12 cellular contexts compared by ENCODE assay signal in genomic region chr16:70579648-70580630, GRCh38. TPM values are rescaled to one million over a fixed set of nuclear protein-coding genes. Genes with fewer than 3 reads are reported as not detected.
DNase-seq lines count a peak whose midpoint lies in the region; ATAC-seq and TF ChIP-seq lines count a peak whose summit lies in the region.
"Had no signal": no experiment of that assay in that cellular context is flagged by ENCODE, and none has a peak within 500 bp of the region (broad histone marks: within the 10 kb centered on the region; RNA-seq: fewer than 3 reads in every experiment).

No MANE protein-coding gene starts in this region.

- no peaks in the 10 kb centered on the region for H3K36me3 ChIP-seq in breast epithelium
- H3K36me3 ChIP-seq in heart right ventricle = peaks cover 0 to 9% (median 0%) of the 10 kb centered on the region in 9 donors
- H3K36me3 ChIP-seq in osteoblast (ENCODE audit: insufficient read depth, low read length) = peaks cover 11% of the 10 kb centered on the region
- no peaks in the 10 kb centered on the region for H3K36me3 ChIP-seq in uterus

- H3K27ac Mint-ChIP-seq in MCF 10A (ENCODE audit: low read depth, unreplicated experiment) = no peak overlapping the region
- H3K27ac Mint-ChIP-seq: activated naive CD8-positive, alpha-beta T cell had no signal

- TF ChIP-seq POLR2A in breast epithelium (IDR thresholded peaks at IDR 0.05) (no peak), uterus (IDR thresholded peaks at IDR 0.05) (no peak)

- H3K27me3 Mint-ChIP-seq in MCF 10A (ENCODE audit: insufficient read depth, unreplicated experiment) = no peaks in the 10 kb centered on the region
- H3K27me3 Mint-ChIP-seq: activated naive CD8-positive, alpha-beta T cell had no signal

- DNase-seq in breast epithelium (ENCODE audit: low spot score in 2 of 2) (peak in 1 of 2 donors; percentile 63), MCF 10A (ENCODE audit: unreplicated experiment) (no peak), heart right ventricle (peak; percentile 45 to 63), osteoblast (ENCODE audit: insufficient read length, low spot score, missing footprints) (peak; percentile 58), uterus (peak; percentile 31 to 73), NCI-H226 (no peak), NCI-H524 treated with DMSO at 0.1 percent for 48 hours (lab: John Stamatoyannopoulos, UW) (no peak)
- DNase-seq: DMS153, HCEC 1CT, KG1 had no signal

- H3K27ac ChIP-seq in breast epithelium (peak overlapping the region; percentile 85 to 87), heart right ventricle (peak overlapping the region in 4 of 10 donors; percentile 17 to 40 (median 26)), osteoblast (ENCODE audit: low read depth, low read length) (no peak overlapping the region), uterus (peak overlapping the region; percentile 32 to 35)

- H4K20me1 ChIP-seq in osteoblast (ENCODE audit: insufficient read depth, low read length) = no peaks in the 10 kb centered on the region

- no peaks in the 10 kb centered on the region for H3K9me3 ChIP-seq in breast epithelium
- H3K9me3 ChIP-seq in heart right ventricle = no peaks in the 10 kb centered on the region
- H3K9me3 ChIP-seq in osteoblast (ENCODE audit: low read depth, low read length) = no peaks in the 10 kb centered on the region
- H3K9me3 ChIP-seq in uterus = no peaks in the 10 kb centered on the region

- peaks cover 16% of the 10 kb centered on the region for H3K4me1 Mint-ChIP-seq in MCF 10A (ENCODE audit: insufficient read depth, unreplicated experiment)

- CTCF ChIA-PET in MCF 10A (lab: Yijun Ruan, JAX) = interaction anchor here (1.0 to 2.3 kb wide), 3 partner anchors 25 to 189 kb away, joined by 3 to 10 read pairs (median 4); no protein-coding TSS in a partner anchor

- ATAC-seq in heart right ventricle (peak in 7 of 8 donors; percentile 60 to 82 (median 67)), GM19023 (IDR thresholded peaks at IDR 0.05; ENCODE audit: unreplicated experiment) (no peak)

- no peak overlapping the region for H2AFZ ChIP-seq in osteoblast (ENCODE audit: low read length)

- H3K9me3 Mint-ChIP-seq in MCF 10A (ENCODE audit: unreplicated experiment) = no peaks in the 10 kb centered on the region

- H3K4me1 ChIP-seq in breast epithelium = peaks cover 10 to 11% of the 10 kb centered on the region in 2 donors
- peaks cover 3 to 41% (median 22%) of the 10 kb centered on the region in 9 donors for H3K4me1 ChIP-seq in heart right ventricle
- H3K4me1 ChIP-seq in osteoblast (ENCODE audit: insufficient read depth, low read length) = peaks cover 28% of the 10 kb centered on the region
- H3K4me1 ChIP-seq in uterus = no peaks in the 10 kb centered on the region

- H3K4me2 ChIP-seq in osteoblast (ENCODE audit: insufficient read depth, low read length) = no peak overlapping the region

- WGBS in heart right ventricle, 2 donors = 58 to 66% methylated on average over 21 of the region's 21 CpGs

- no peaks in the 10 kb centered on the region for H3K79me2 ChIP-seq in osteoblast (ENCODE audit: insufficient read depth, low read length)

- intact Hi-C loops in breast epithelium (cut with DNase I; ENCODE audit: low total_unique reads) (no loop called here), MCF 10A (cut with micrococcal nuclease) (loop anchor here (5.0 kb wide), 1 partner anchor 72 kb away; no protein-coding TSS in a partner anchor), heart right ventricle (cut with DNase I) (loop anchor here in 1 of 10 donors (10.0 kb wide), 1 partner anchor 75 kb away; no protein-coding TSS in a partner anchor), uterus (cut with DNase I; ENCODE audit: low total_unique reads) (no loop called here)

- POLR2A ChIA-PET in MCF 10A (lab: Yijun Ruan, JAX) = interaction anchor here (0.7 to 2.4 kb wide), 2 partner anchors 19 to 455 kb away, joined by 3 to 7 read pairs; no protein-coding TSS in a partner anchor

- H3K27me3 ChIP-seq in breast epithelium (no peaks in the 10 kb centered on the region), heart right ventricle (no peaks in the 10 kb centered on the region), osteoblast (ENCODE audit: insufficient read depth, low read length) (no peaks in the 10 kb centered on the region), uterus (no peaks in the 10 kb centered on the region)

- TF ChIP-seq CTCF in breast epithelium (IDR thresholded peaks at IDR 0.05) (no peak), MCF 10A (IDR thresholded peaks at IDR 0.05; ENCODE audit: unreplicated experiment) (no peak), heart right ventricle (IDR thresholded peaks at IDR 0.05) (no peak), osteoblast (IDR thresholded peaks at IDR 0.05; ENCODE audit: extremely low read depth, low read depth, low read length) (no peak), uterus (IDR thresholded peaks at IDR 0.05) (no peak)

- no TSS peak for BruUV-seq in MCF 10A (replicated peaks; lab: Mats Ljungman, UMichigan)

- H3K4me3 Mint-ChIP-seq in MCF 10A (ENCODE audit: unreplicated experiment) = no peak overlapping the region
- H3K4me3 Mint-ChIP-seq: activated naive CD8-positive, alpha-beta T cell had no signal

- H3K36me3 Mint-ChIP-seq in MCF 10A (ENCODE audit: insufficient read depth, unreplicated experiment) = peaks cover 27% of the 10 kb centered on the region
- H3K36me3 Mint-ChIP-seq: activated naive CD8-positive, alpha-beta T cell had no signal

- H3K4me3 ChIP-seq in breast epithelium = peak overlapping the region in 2 of 3 donors; percentile 48 to 63
- H3K4me3 ChIP-seq in heart right ventricle = peak overlapping the region in 8 of 10 donors; percentile 7 to 42 (median 30)
- H3K4me3 ChIP-seq in osteoblast (ENCODE audit: insufficient read depth, low read length) = no peak overlapping the region
- H3K4me3 ChIP-seq in uterus = no peak overlapping the region

RNA-seq across cellular contexts. Expression of gene SF3B3, which starts 56.3 kb away (rescaled TPM):
- 100 to 1,000 TPM in 2 of 3 donors, 10 to 100 TPM in 1; 80.2 to 147 (median 133) TPM for total RNA-seq in breast epithelium
- total RNA-seq in MCF 10A (2022) = 309 and 318 TPM in 2 replicates
- total RNA-seq in heart right ventricle = 100 to 1,000 TPM; 121 to 188 (median 163) TPM
- polyA plus RNA-seq in heart right ventricle = 10 to 100 TPM; 45.4 to 71.4 TPM
- 123 and 142 TPM in 2 replicates for total RNA-seq in osteoblast
- 100 to 1,000 TPM in 2 of 4 donors, 10 to 100 TPM in 2; 24.3 to 244 (median 145) TPM for total RNA-seq in uterus

RNA-seq across cellular contexts. Expression of gene COG4, which starts 56.6 kb away (rescaled TPM):
- total RNA-seq in breast epithelium = 10 to 100 TPM; 36.4 to 46.1 (median 41.3) TPM
- total RNA-seq in MCF 10A (2022) = 62.2 and 64.9 TPM in 2 replicates
- total RNA-seq in heart right ventricle = 10 to 100 TPM; 33.3 to 56.8 (median 40.7) TPM
- polyA plus RNA-seq in heart right ventricle = 10 to 100 TPM; 29.3 to 32.7 TPM
- total RNA-seq in osteoblast = 51.3 and 61.5 TPM in 2 replicates
- 100 to 1,000 TPM in 1 of 4 donors, 10 to 100 TPM in 3; 33.3 to 137 (median 67.1) TPM for total RNA-seq in uterus

Comparison
In these comparisons a context has a peak if more than half of its experiments do, and no peak if none do; other contexts are left out.
1. DNase-seq: peak in heart right ventricle (2 of 2), osteoblast (single experiment) and uterus (2 of 2); none in MCF 10A (single experiment), NCI-H226 (single experiment) and NCI-H524 treated with DMSO at 0.1 percent for 48 hours (single experiment).
2. H3K4me3 ChIP-seq: peak in breast epithelium (2 of 3) and heart right ventricle (8 of 10); none in osteoblast (single experiment) and uterus (0 of 2).